Comparison of ENCODE assay signal across 18 cellular contexts in genomic region chr6:46932941-46933340, GRCh38. TPM values are rescaled to one million over a fixed set of nuclear protein-coding genes. Genes with fewer than 3 reads are reported as not detected.
DNase-seq lines count a peak whose midpoint lies in the region; ATAC-seq and TF ChIP-seq lines count a peak whose summit lies in the region.
"Had no signal": no experiment of that assay in that cellular context is flagged by ENCODE, and none has a peak within 500 bp of the region (broad histone marks: within the 10 kb centered on the region; RNA-seq: fewer than 3 reads in every experiment).

No MANE protein-coding gene starts in this region.

- no peaks in the 10 kb centered on the region for H3K9me2 ChIP-seq in GM23338 (ENCODE audit: insufficient read depth)

- in situ Hi-C loops in astrocyte of the spinal cord (cut with HindIII; ENCODE audit: low sequenced_read_pairs): no loop called here

- H4K20me1 ChIP-seq in GM23338 (replicated peaks; ENCODE audit: insufficient read depth): no peaks in the 10 kb centered on the region
- H4K20me1 ChIP-seq: BLaER1 had no signal

- H3K36me3 ChIP-seq in GM23338 (ENCODE audit: insufficient read depth): no peaks in the 10 kb centered on the region
- H3K36me3 ChIP-seq: BLaER1, Peyer's patch, tibial artery had no signal

- H3K27me3 ChIP-seq in GM23338 (ENCODE audit: insufficient read depth): no peaks in the 10 kb centered on the region
- H3K27me3 ChIP-seq: BLaER1, Peyer's patch, tibial artery had no signal

- no peaks in the 10 kb centered on the region for H3K79me2 ChIP-seq in GM23338 (replicated peaks; ENCODE audit: insufficient read depth)

- 0 out of 2 replicates have a peak overlapping the region, but pooled peaks have one; percentile 34 for H2AFZ ChIP-seq in GM23338

- ATAC-seq in GM23338 (no peak), HG03469 (IDR thresholded peaks at IDR 0.05; ENCODE audit: unreplicated experiment) (no peak)
- ATAC-seq: HCT116 had no signal

- no peak overlapping the region for H3K27ac ChIP-seq in GM23338 (ENCODE audit: low read depth)
- H3K27ac ChIP-seq: BLaER1, tibial artery had no signal

- no peak for DNase-seq in GM23338 (ENCODE audit: low spot score)
- peak; percentile 35 for DNase-seq in astrocyte of the spinal cord (ENCODE audit: low read depth, low spot score)
- DNase-seq in kidney tubule cell (ENCODE audit: low spot score): peak; percentile 78
- peak; percentile 23 for DNase-seq in stromal cell of bone marrow (ENCODE audit: low read depth)
- DNase-seq in NAMALWA (ENCODE audit: low spot score): no peak
- DNase-seq in midbrain (lab: John Stamatoyannopoulos, UW): no peak
- DNase-seq: activated CD4-positive, alpha-beta T cell treated with anti-CD3 and anti-CD28 coated beads, Interleukin-2, amount 10 ng/mL, durations not matched to agents 7 days and 5 days; activated naive CD4-positive, alpha-beta T cell; activated T-cell treated with anti-CD3 and anti-CD28 coated beads for 4 hours; anterior cingulate cortex; Peyer's patch; SW 1271; tibial artery had no signal

- H3K4me1 Mint-ChIP-seq in GM23338: peaks cover 13% of the 10 kb centered on the region
- H3K4me1 Mint-ChIP-seq: activated CD4-positive, alpha-beta T cell treated with anti-CD3 and anti-CD28 coated beads, Interleukin-2, amount 10 ng/mL, durations not matched to agents 7 days and 5 days had no signal

- H3K4me3 Mint-ChIP-seq in GM23338: no peak overlapping the region
- H3K4me3 Mint-ChIP-seq: activated CD4-positive, alpha-beta T cell treated with anti-CD3 and anti-CD28 coated beads, Interleukin-2, amount 10 ng/mL, durations not matched to agents 7 days and 5 days had no signal

- TF ChIP-seq CTCF in GM23338 (conservative IDR thresholded peaks at IDR 0.05; ENCODE audit: low read depth in 2 of 2) (no peak), astrocyte of the spinal cord (IDR thresholded peaks at IDR 0.05; ENCODE audit: low read depth, low read length) (no peak)

- no peak overlapping the region for H3K4me3 ChIP-seq in GM23338
- H3K4me3 ChIP-seq in astrocyte of the spinal cord (ENCODE audit: low read depth, low read length): no peak overlapping the region
- H3K4me3 ChIP-seq: BLaER1, coronary artery, Peyer's patch, skin epidermis, tibial artery had no signal

- H3K27me3 Mint-ChIP-seq in GM23338 (ENCODE audit: insufficient read depth, low read depth, poor library complexity): peaks cover 3% of the 10 kb centered on the region
- H3K27me3 Mint-ChIP-seq: activated CD4-positive, alpha-beta T cell treated with anti-CD3 and anti-CD28 coated beads, Interleukin-2, amount 10 ng/mL, durations not matched to agents 7 days and 5 days had no signal

- H3K4me2 ChIP-seq in GM23338: no peak overlapping the region
- H3K4me2 ChIP-seq: BLaER1 had no signal

- no peaks in the 10 kb centered on the region for H3F3A ChIP-seq in GM23338 (replicated peaks; ENCODE audit: low read depth)

- no peaks in the 10 kb centered on the region for H3K36me3 Mint-ChIP-seq in GM23338 (ENCODE audit: low read depth)

- H3K4me1 ChIP-seq in GM23338 (ENCODE audit: insufficient read depth): no peaks in the 10 kb centered on the region
- H3K4me1 ChIP-seq: BLaER1, Peyer's patch had no signal

- H3K9me3 Mint-ChIP-seq in GM23338: no peaks in the 10 kb centered on the region
- H3K9me3 Mint-ChIP-seq: activated CD4-positive, alpha-beta T cell treated with anti-CD3 and anti-CD28 coated beads, Interleukin-2, amount 10 ng/mL, durations not matched to agents 7 days and 5 days had no signal

- H3K27ac Mint-ChIP-seq in GM23338: no peak overlapping the region
- H3K27ac Mint-ChIP-seq: activated CD4-positive, alpha-beta T cell treated with anti-CD3 and anti-CD28 coated beads, Interleukin-2, amount 10 ng/mL, durations not matched to agents 7 days and 5 days had no signal

TF ChIP-seq in GM23338, 12 proteins besides CTCF, POLR2A, EP300 and RAD21:
- TF ChIP-seq REST (IDR thresholded peaks at IDR 0.05; ENCODE audit: unreplicated experiment) (no peak), EZH2phosphoT487 (IDR thresholded peaks at IDR 0.05; ENCODE audit: unreplicated experiment) (no peak), CREB1 (CRISPR knock-in tag; IDR thresholded peaks at IDR 0.05; ENCODE audit: low read depth) (no peak), ZNF331 (CRISPR knock-in tag; IDR thresholded peaks at IDR 0.05; ENCODE audit: low read depth) (no peak), ETS1 (IDR thresholded peaks at IDR 0.05) (no peak)

RNA-seq across cellular contexts. Expression of gene ADGRF5, which starts 11.2 kb away (rescaled TPM):
- total RNA-seq in GM23338 (2014; rRNA removed; shearing (Covaris generic)): not detected in 2 replicates
- not detected in 2 replicates for polyA plus RNA-seq in GM23338 (2016; fragmentation: Nextera tagmentation; extraction: Ambion mirVana)
- total RNA-seq: activated CD4-positive, alpha-beta T cell treated with anti-CD3 and anti-CD28 coated beads, Interleukin-2, amount 10 ng/mL, durations not matched to agents 7 days and 5 days had no signal

Comparison
In these comparisons a context has a peak if more than half of its experiments do, and no peak if none do; other contexts are left out.
1. DNase-seq: peak in astrocyte of the spinal cord (single experiment), kidney tubule cell (single experiment) and stromal cell of bone marrow (single experiment); none in GM23338 (single experiment), NAMALWA (single experiment) and midbrain (single experiment).